In the genomic region with DNA sequence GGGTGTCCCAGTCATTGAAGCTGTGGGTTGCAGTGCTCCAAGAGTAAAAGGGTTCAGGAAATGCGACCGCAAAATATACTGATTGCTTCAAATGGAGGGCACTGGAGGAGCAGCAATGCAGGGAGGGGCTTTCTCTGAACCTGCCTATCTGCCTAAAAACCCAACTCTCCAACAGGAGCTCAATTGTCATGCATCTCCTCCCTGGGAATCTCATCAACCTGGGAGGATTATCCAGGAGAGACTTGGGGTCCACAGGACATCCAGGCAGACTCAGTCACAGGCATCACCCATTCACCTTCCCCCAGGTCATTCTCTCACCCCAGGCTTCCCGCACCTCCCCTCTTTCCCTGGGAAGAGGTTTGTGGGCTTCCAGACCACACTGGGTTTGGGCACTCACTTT, we compare ENCODE assay signal across 15 cellular contexts. TPM values are rescaled to one million over a fixed set of nuclear protein-coding genes. Genes with fewer than 3 reads are reported as not detected.
DNase-seq lines count a peak whose midpoint lies in the region; ATAC-seq and TF ChIP-seq lines count a peak whose summit lies in the region.
"Had no signal": no experiment of that assay in that cellular context is flagged by ENCODE, and none has a peak within 500 bp of the region (broad histone marks: within the 10 kb centered on the region; RNA-seq: fewer than 3 reads in every experiment).

No MANE protein-coding gene starts in this region.

- H3K4me1 ChIP-seq in BLaER1 treated with 17β-estradiol and CSF1 and Interleukin-3, amounts not matched to agents 10 nM and 100 nM: peaks cover 0 to 25% (median 17%) of the 10 kb centered on the region in 10 experiments; a peak in 13 of 20 replicates
- peaks cover 7 to 18% of the 10 kb centered on the region in 2 donors for H3K4me1 ChIP-seq in ascending aorta
- H3K4me1 ChIP-seq in lung (ENCODE audit: control insufficient read depth in 2 of 2, insufficient read depth in 2 of 2, low read length in 2 of 2): peaks cover 9 to 12% of the 10 kb centered on the region in 2 donors
- peaks cover 21 to 24% of the 10 kb centered on the region in 2 donors for H3K4me1 ChIP-seq in gastrocnemius medialis
- H3K4me1 ChIP-seq: Caco-2, parathyroid adenoma had no signal

- peaks cover 44 to 56% (median 52%) of the 10 kb centered on the region in 11 experiments for H3K9me3 ChIP-seq in BLaER1 treated with 17β-estradiol and CSF1 and Interleukin-3, amounts not matched to agents 10 nM and 100 nM (replicated peaks in 1 of 11)
- H3K9me3 ChIP-seq in ascending aorta (no peaks in the 10 kb centered on the region), lung (ENCODE audit: control insufficient read depth in 2 of 2, insufficient read depth in 1 of 2, low read length in 1 of 2) (peaks cover 0 to 4% of the 10 kb centered on the region in 2 donors), gastrocnemius medialis (no peaks in the 10 kb centered on the region)

- H3K27ac ChIP-seq in BLaER1 treated with 17β-estradiol and CSF1 and Interleukin-3, amounts not matched to agents 10 nM and 100 nM: no peak overlapping the region
- H3K27ac ChIP-seq in ascending aorta (peak overlapping the region; percentile 74 to 86), lung (ENCODE audit: low read depth in 1 of 2, low read length in 1 of 2) (peak overlapping the region; percentile 67 to 81), gastrocnemius medialis (peak overlapping the region in 3 of 4 donors; percentile 53 to 72 (median 68))
- H3K27ac ChIP-seq: parathyroid adenoma had no signal

- no peak for DNase-seq in ascending aorta (ENCODE audit: low spot score in 2 of 2)
- DNase-seq in lung (ENCODE audit: low spot score): no peak
- no peak for DNase-seq in gastrocnemius medialis
- DNase-seq in hippocampal formation (lab: John Stamatoyannopoulos, UW): no peak
- no peak for DNase-seq in SHP77 treated with DMSO at 0.1 percent for 48 hours (lab: John Stamatoyannopoulos, UW)
- DNase-seq in HCEC 1CT: no peak
- DNase-seq: activated CD8-positive, alpha-beta memory T cell treated with anti-CD3 and anti-CD28 coated beads for 24 hours; activated effector memory CD4-positive, alpha-beta T cell treated with anti-CD3 and anti-CD28 coated beads, Interleukin-2, amount 50 U/mL, for 16 hours; Caco-2; NCI-H1436 treated with DMSO at 0.1 percent for 48 hours; NCI-H510A; PC-3 had no signal

- in situ Hi-C loops in gastrocnemius medialis (cut with MboI; ENCODE audit: low sequenced_read_pairs in 4 of 4): loop anchor here in 3 of 4 donors (10.0 to 25.0 kb wide), 2 partner anchors 386 to 568 kb away; a partner anchor contains a TSS

- H3K36me3 ChIP-seq in BLaER1 treated with 17β-estradiol and CSF1 and Interleukin-3, amounts not matched to agents 10 nM and 100 nM: peaks cover 0 to 5% (median 0%) of the 10 kb centered on the region in 11 experiments; a peak in 1 of 22 replicates
- H3K36me3 ChIP-seq in ascending aorta (no peaks in the 10 kb centered on the region), lung (ENCODE audit: control insufficient read depth in 2 of 2, insufficient read depth in 2 of 2, low read length in 2 of 2) (no peaks in the 10 kb centered on the region), gastrocnemius medialis (no peaks in the 10 kb centered on the region)

- H3K4me3 ChIP-seq in BLaER1 treated with 17β-estradiol and CSF1 and Interleukin-3, amounts not matched to agents 10 nM and 100 nM: no peak overlapping the region
- H3K4me3 ChIP-seq in ascending aorta (no peak overlapping the region), lung (no peak overlapping the region), gastrocnemius medialis (no peak overlapping the region)

- ATAC-seq in lung (ENCODE audit: insufficient read depth, low FRiP score): no peak
- no peak for ATAC-seq in gastrocnemius medialis
- ATAC-seq in GM21360 (IDR thresholded peaks at IDR 0.05; ENCODE audit: unreplicated experiment): no peak
- ATAC-seq: PC-3 had no signal

- H3K27me3 ChIP-seq in BLaER1 treated with 17β-estradiol and CSF1 and Interleukin-3, amounts not matched to agents 10 nM and 100 nM: no peaks in the 10 kb centered on the region
- H3K27me3 ChIP-seq in ascending aorta (no peaks in the 10 kb centered on the region), lung (ENCODE audit: control insufficient read depth, insufficient read depth) (no peaks in the 10 kb centered on the region), gastrocnemius medialis (no peaks in the 10 kb centered on the region)

- peak overlapping the region in 7 of 11 experiments; percentile 4 to 64 (median 47); a peak in 12 of 22 replicates for H3K4me2 ChIP-seq in BLaER1 treated with 17β-estradiol and CSF1 and Interleukin-3, amounts not matched to agents 10 nM and 100 nM

- intact Hi-C loops in ascending aorta (cut with DNase I) (loop anchor here (10.0 kb wide), 1 partner anchor 846 kb away; no protein-coding TSS in a partner anchor), gastrocnemius medialis (cut with DNase I; ENCODE audit: low total_unique reads) (no loop called here)

- no peak for TF ChIP-seq CTCF in ascending aorta (IDR thresholded peaks at IDR 0.05)
- TF ChIP-seq CTCF in lung (IDR thresholded peaks at IDR 0.05; ENCODE audit: control extremely low read depth, extremely low read depth): no peak
- TF ChIP-seq CTCF in gastrocnemius medialis (IDR thresholded peaks at IDR 0.05 in 4 of 5, conservative IDR thresholded peaks at IDR 0.05 in 1 of 5): no peak

- no peak overlapping the region for H3K9ac ChIP-seq in BLaER1 treated with 17β-estradiol and CSF1 and Interleukin-3, amounts not matched to agents 10 nM and 100 nM
- H3K9ac ChIP-seq: parathyroid adenoma had no signal

- no peak for TF ChIP-seq POLR2A in gastrocnemius medialis (IDR thresholded peaks at IDR 0.05)

- H4K20me1 ChIP-seq in BLaER1 treated with 17β-estradiol and CSF1 and Interleukin-3, amounts not matched to agents 10 nM and 100 nM: no peaks in the 10 kb centered on the region

- 61 to 66% methylated on average over 3 of the region's 3 CpGs for WGBS in lung, 2 donors

RNA-seq across cellular contexts. Expression of a gene that starts 38.2 kb away (rescaled TPM):
- total RNA-seq in ascending aorta (19.9 TPM), lung (10 to 100 TPM; 13.2 to 15.1 TPM), gastrocnemius medialis (1 to 10 TPM in 3 of 4 donors, under 1 TPM in 1; 0.47 to 2.5 (median 1.4) TPM)
- 1 to 10 TPM; 3.2 to 7.1 TPM for polyA plus RNA-seq in lung

Comparison
In these comparisons a context has a peak if more than half of its experiments do, and no peak if none do; other contexts are left out.
1. H3K27ac ChIP-seq: peak in ascending aorta (2 of 2), lung (2 of 2) and gastrocnemius medialis (3 of 4); none in BLaER1 treated with 17β-estradiol and CSF1 and Interleukin-3, amounts not matched to agents 10 nM and 100 nM (0 of 11).